1 cellular context compared by ENCODE assay signal in the genomic region with DNA sequence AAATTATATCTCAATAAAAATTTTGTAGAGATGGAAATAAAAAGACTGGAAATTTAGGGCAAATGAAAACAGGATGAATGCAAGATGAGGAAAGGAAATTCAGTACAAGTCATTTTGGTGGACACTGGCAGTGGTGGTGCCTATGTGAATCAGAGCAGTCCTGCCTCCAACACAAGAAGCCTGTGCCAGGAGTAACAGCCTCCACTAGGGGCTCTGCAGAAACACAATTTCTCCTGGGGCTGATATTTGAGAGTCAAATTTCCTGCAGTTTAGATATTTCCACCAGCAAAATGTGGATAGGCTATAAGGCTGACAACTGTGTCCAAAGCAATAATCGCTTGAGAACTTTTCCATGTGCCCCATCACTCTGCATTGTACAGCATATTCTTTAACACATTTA.
A peak's percentile ranks its signal among the peaks of the same experiment; 100 is the strongest.
TF ChIP-seq lines count a peak whose summit lies in the region.

No MANE protein-coding gene starts in this region.

TF ChIP-seq in IMR-90, 13 proteins besides CTCF, POLR2A, EP300 and RAD21:
- TF ChIP-seq, protein P1, sequence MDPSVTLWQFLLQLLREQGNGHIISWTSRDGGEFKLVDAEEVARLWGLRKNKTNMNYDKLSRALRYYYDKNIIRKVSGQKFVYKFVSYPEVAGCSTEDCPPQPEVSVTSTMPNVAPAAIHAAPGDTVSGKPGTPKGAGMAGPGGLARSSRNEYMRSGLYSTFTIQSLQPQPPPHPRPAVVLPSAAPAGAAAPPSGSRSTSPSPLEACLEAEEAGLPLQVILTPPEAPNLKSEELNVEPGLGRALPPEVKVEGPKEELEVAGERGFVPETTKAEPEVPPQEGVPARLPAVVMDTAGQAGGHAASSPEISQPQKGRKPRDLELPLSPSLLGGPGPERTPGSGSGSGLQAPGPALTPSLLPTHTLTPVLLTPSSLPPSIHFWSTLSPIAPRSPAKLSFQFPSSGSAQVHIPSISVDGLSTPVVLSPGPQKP (IDR thresholded peaks at IDR 0.05; ENCODE audit: borderline replicate concordance, low read depth, low read length) = no peak
- TF ChIP-seq RCOR1 (IDR thresholded peaks at IDR 0.05; ENCODE audit: insufficient replicate concordance, low read length) (no peak), SMC3 (IDR thresholded peaks at IDR 0.05; ENCODE audit: low read depth, low read length) (peak; percentile 35; the same call in 1 of the 2 replicates)
